ENCODE assay signal across 10 cellular contexts in the genomic region with DNA sequence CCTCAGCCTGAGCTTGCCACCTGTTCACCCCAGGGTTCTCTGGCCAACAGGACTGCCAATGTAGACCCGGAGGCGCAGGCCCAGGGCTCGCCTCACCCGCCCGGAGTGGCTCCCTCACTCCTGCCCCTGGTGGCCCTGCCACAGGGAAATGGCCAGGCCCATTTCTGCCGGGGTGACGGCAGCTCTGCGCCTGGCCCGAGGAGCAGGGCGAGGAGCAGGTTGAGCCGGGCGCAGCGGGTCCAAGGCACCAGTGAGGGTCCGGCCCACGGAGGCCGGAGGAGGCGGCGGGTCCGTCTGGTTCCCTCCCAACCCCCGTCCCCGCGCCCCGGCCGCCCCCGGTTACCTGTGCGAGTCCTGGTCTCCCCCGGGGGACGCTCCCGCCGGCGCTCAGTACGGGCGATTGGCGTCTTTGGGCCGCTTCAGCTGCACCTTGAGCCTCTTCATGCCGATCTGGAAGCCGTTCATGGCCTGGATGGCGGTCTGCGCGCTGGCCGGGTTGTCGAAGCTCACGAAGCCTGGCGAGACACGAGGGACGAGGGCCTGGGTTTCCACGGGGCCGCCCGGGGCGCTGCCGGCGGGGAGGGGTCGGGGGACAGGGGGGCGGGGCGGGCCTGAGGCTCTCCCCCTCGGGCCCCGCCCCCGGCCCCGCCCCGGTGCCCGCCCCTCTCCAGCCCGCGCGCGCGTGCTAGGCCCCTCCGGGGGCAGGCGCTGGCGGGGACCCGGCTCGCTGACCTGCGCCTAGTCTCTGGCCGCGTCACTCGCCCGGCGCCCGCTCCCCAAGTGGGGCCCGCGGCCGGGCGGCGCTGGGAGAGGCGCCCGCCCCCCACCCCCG.
A peak's percentile ranks its signal among the peaks of the same experiment; 100 is the strongest.
DNase-seq lines count a peak whose midpoint lies in the region; ATAC-seq and TF ChIP-seq lines count a peak whose summit lies in the region.
"Had no signal": no experiment of that assay in that cellular context is flagged by ENCODE, and none has a peak within 500 bp of the region (broad histone marks: within the 10 kb centered on the region; RNA-seq: fewer than 3 reads in every experiment).

No MANE protein-coding gene starts in this region.

- DNase-seq in activated CD4-positive, alpha-beta T cell treated with anti-CD3 and anti-CD28 coated beads for 36 hours: peak; percentile 22
- no peak for DNase-seq in activated CD4-positive, alpha-beta T cell treated with anti-CD3 and anti-CD28 coated beads for 4 hours
- DNase-seq in T1000 (lab: John Stamatoyannopoulos, UW) (peak; percentile 9), islet precursor cell (peak; percentile 75), upper lobe of left lung (peak in 1 of 2 donors; percentile 88)
- DNase-seq in naive thymus-derived CD8-positive, alpha-beta T cell: no peak
- DNase-seq: stimulated activated CD8-positive, alpha-beta memory T cell treated with anti-CD3 and anti-CD28 coated beads, Interleukin-4, amount 100 ng/mL, for 48 hours had no signal

- H3K4me3 Mint-ChIP-seq in activated CD4-positive, alpha-beta T cell treated with anti-CD3 and anti-CD28 coated beads for 36 hours: no peak overlapping the region
- H3K4me3 Mint-ChIP-seq in naive thymus-derived CD8-positive, alpha-beta T cell: peak overlapping the region in 3 of 10 donors; percentile 12 to 60 (median 23)

- no peak overlapping the region for H3K27ac Mint-ChIP-seq in activated CD4-positive, alpha-beta T cell treated with anti-CD3 and anti-CD28 coated beads for 36 hours
- H3K27ac Mint-ChIP-seq in naive thymus-derived CD8-positive, alpha-beta T cell: no peak overlapping the region

- no peak for TF ChIP-seq CTCF in upper lobe of left lung (IDR thresholded peaks at IDR 0.05)

- no peaks in the 10 kb centered on the region for H3K36me3 ChIP-seq in upper lobe of left lung

- H3K4me3 ChIP-seq in upper lobe of left lung: peak overlapping the region in 3 of 4 donors; percentile 46 to 56 (median 56)

- POLR2A ChIA-PET in activated CD4-positive, alpha-beta T cell treated with anti-CD3 and anti-CD28 coated beads for 36 hours (lab: Charles Lee): no interaction called here
- POLR2A ChIA-PET in naive thymus-derived CD8-positive, alpha-beta T cell (lab: Charles Lee): no interaction called here

- no peak for TF ChIP-seq EP300 in upper lobe of left lung (IDR thresholded peaks at IDR 0.05)

- no peaks in the 10 kb centered on the region for H3K9me3 Mint-ChIP-seq in activated CD4-positive, alpha-beta T cell treated with anti-CD3 and anti-CD28 coated beads for 36 hours (ENCODE audit: low read depth)
- H3K9me3 Mint-ChIP-seq in naive thymus-derived CD8-positive, alpha-beta T cell: peaks cover 0 to 9% (median 0%) of the 10 kb centered on the region in 9 donors

- no peaks in the 10 kb centered on the region for H3K9me3 ChIP-seq in upper lobe of left lung

- H3K27me3 Mint-ChIP-seq in activated CD4-positive, alpha-beta T cell treated with anti-CD3 and anti-CD28 coated beads for 36 hours: peaks cover 33% of the 10 kb centered on the region
- peaks cover 32 to 89% (median 60%) of the 10 kb centered on the region in 5 donors for H3K27me3 Mint-ChIP-seq in naive thymus-derived CD8-positive, alpha-beta T cell

- peaks cover 0 to 19% (median 4%) of the 10 kb centered on the region in 4 donors for H3K27me3 ChIP-seq in upper lobe of left lung

- intact Hi-C loops in activated CD4-positive, alpha-beta T cell treated with anti-CD3 and anti-CD28 coated beads for 36 hours (cut with DNase I, micrococcal nuclease): no loop called here

- peaks cover 4% of the 10 kb centered on the region for H3K4me1 Mint-ChIP-seq in activated CD4-positive, alpha-beta T cell treated with anti-CD3 and anti-CD28 coated beads for 36 hours
- peaks cover 0 to 14% (median 9%) of the 10 kb centered on the region in 4 donors for H3K4me1 Mint-ChIP-seq in naive thymus-derived CD8-positive, alpha-beta T cell

- no peak for TF ChIP-seq POLR2A in upper lobe of left lung (IDR thresholded peaks at IDR 0.05)

- WGBS in upper lobe of left lung, 2 donors: 9% methylated on average over 42 of the region's 86 CpGs; no CpG with 5 or more reads in 1 of the 2 donors

- no peak overlapping the region for H3K27ac ChIP-seq in upper lobe of left lung
- H3K27ac ChIP-seq: epithelial cell of prostate had no signal

- H3K36me3 Mint-ChIP-seq in activated CD4-positive, alpha-beta T cell treated with anti-CD3 and anti-CD28 coated beads for 36 hours (ENCODE audit: low read depth): no peaks in the 10 kb centered on the region
- H3K36me3 Mint-ChIP-seq in naive thymus-derived CD8-positive, alpha-beta T cell: peaks cover 0 to 3% (median 0%) of the 10 kb centered on the region in 3 donors

- peak; percentile 49 for ATAC-seq in activated CD4-positive, alpha-beta T cell treated with anti-CD3 and anti-CD28 coated beads for 36 hours
- ATAC-seq in upper lobe of left lung (ENCODE audit: low FRiP score in 2 of 2): peak in 1 of 2 donors; percentile 36
- ATAC-seq in GM19324 (IDR thresholded peaks at IDR 0.05; ENCODE audit: low FRiP score, unreplicated experiment): no peak
- ATAC-seq in naive thymus-derived CD8-positive, alpha-beta T cell: no peak
- ATAC-seq in HG03025 (IDR thresholded peaks at IDR 0.05; ENCODE audit: low FRiP score, unreplicated experiment): no peak

- peaks cover 6 to 19% (median 8%) of the 10 kb centered on the region in 4 donors for H3K4me1 ChIP-seq in upper lobe of left lung

- CTCF ChIA-PET in activated CD4-positive, alpha-beta T cell treated with anti-CD3 and anti-CD28 coated beads for 36 hours (lab: Charles Lee): no interaction called here

Comparison
In these comparisons a context has a peak if more than half of its experiments do, and no peak if none do; other contexts are left out.
1. DNase-seq: peak in activated CD4-positive, alpha-beta T cell treated with anti-CD3 and anti-CD28 coated beads for 36 hours (single experiment), T1000 (single experiment) and islet precursor cell (single experiment); none in activated CD4-positive, alpha-beta T cell treated with anti-CD3 and anti-CD28 coated beads for 4 hours (0 of 2) and naive thymus-derived CD8-positive, alpha-beta T cell (0 of 10).